In the genomic region with DNA sequence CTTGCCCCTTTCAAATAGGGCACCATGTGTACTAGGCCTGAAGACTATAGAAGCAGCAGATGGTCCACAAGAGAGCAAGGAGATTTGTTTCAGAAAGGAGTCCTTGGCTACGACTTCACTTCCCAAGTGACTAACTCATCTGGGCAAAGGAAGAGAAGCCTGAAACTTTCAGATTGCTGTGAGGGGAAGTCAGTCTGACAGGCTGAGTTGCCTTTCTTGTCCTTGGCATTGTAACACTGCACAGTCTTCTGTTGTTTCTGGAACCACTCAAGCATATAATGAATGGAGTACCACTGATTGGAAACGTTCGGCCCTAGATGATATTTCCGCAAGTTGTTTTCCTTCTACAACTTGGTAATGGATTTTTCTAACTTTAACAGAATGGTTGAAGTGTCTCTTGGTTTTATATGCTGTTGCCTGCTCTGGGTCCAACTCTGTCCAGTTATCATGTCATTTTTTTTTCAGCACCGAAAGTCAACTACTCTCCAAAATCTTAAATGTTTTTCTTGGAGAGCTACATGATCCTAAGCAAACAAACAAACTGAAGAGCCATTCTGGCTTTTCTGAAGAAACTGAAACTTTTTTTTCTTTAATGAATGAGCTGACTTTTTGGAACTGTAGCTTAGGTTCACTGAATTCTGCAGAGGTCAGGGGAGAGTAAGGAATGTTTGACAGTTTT, we compare ENCODE assay signal across 19 cellular contexts.
DNase-seq lines count a peak whose midpoint lies in the region; ATAC-seq and TF ChIP-seq lines count a peak whose summit lies in the region.
"Had no signal": no experiment of that assay in that cellular context is flagged by ENCODE, and none has a peak within 500 bp of the region (broad histone marks: within the 10 kb centered on the region; RNA-seq: fewer than 3 reads in every experiment).

No MANE protein-coding gene starts in this region.

- no peak for TF ChIP-seq EP300 in gastroesophageal sphincter (IDR thresholded peaks at IDR 0.05)

- H3K79me2 ChIP-seq in hepatocyte: no peaks in the 10 kb centered on the region

- 13 to 24% methylated on average over 4 to 5 of the region's 5 CpGs for WGBS in gastroesophageal sphincter (ENCODE audit: low coverage in 1 of 2), 2 donors
- 73% methylated on average over 5 of the region's 5 CpGs for WGBS in hepatocyte (ENCODE audit: low lambda C conversion rate, missing lambda C conversion rate)

- no peak overlapping the region for H3K4me3 ChIP-seq in HEK293 (ENCODE audit: low read depth, low read length)
- H3K4me3 ChIP-seq in ascending aorta: no peak overlapping the region
- no peak overlapping the region for H3K4me3 ChIP-seq in gastroesophageal sphincter
- H3K4me3 ChIP-seq in hepatocyte: no peak overlapping the region
- H3K4me3 ChIP-seq: mucosa of descending colon, vagina had no signal

- H3K36me3 ChIP-seq in HEK293 (ENCODE audit: control insufficient read depth in 2 of 2, insufficient read depth in 1 of 2, low read length in 2 of 2): no peaks in the 10 kb centered on the region
- no peaks in the 10 kb centered on the region for H3K36me3 ChIP-seq in ascending aorta
- H3K36me3 ChIP-seq in gastroesophageal sphincter: no peaks in the 10 kb centered on the region
- no peaks in the 10 kb centered on the region for H3K36me3 ChIP-seq in hepatocyte (replicated peaks; ENCODE audit: insufficient read depth, low read depth)
- H3K36me3 ChIP-seq: vagina had no signal

- no peak overlapping the region for H3K4me2 ChIP-seq in hepatocyte

- no peak for DNase-seq in ascending aorta (ENCODE audit: low spot score in 2 of 2)
- DNase-seq in retina: peak; percentile 21
- no peak for DNase-seq in hepatocyte (ENCODE audit: low spot score)
- DNase-seq: activated B cell treated with CpG ODN at 0.5 μM for 24 hours; activated CD8-positive, alpha-beta memory T cell treated with anti-CD3 and anti-CD28 coated beads, Interleukin-2, amount 10 ng/mL, durations not matched to agents 7 days and 5 days; activated naive CD4-positive, alpha-beta T cell treated with anti-CD3 and anti-CD28 coated beads for 36 hours; DND-41; erythroblast; mucosa of descending colon; NCI-H1048; NCI-H2227 treated with DMSO at 0.1 percent for 48 hours; posterior cingulate gyrus; stimulated activated CD4-positive, alpha-beta T cell treated with anti-CD3 and anti-CD28 coated beads, Interleukin-1b, Interleukin-23, amount 100 ng/mL, for 48 hours had no signal

- POLR2A ChIA-PET in HEK293 (lab: Yijun Ruan, JAX): no interaction called here

- no peak overlapping the region for H2AFZ ChIP-seq in hepatocyte

- peaks cover 5% of the 10 kb centered on the region for H3K4me1 ChIP-seq in HEK293 (ENCODE audit: control insufficient read depth, insufficient read depth, low read length)
- H3K4me1 ChIP-seq in ascending aorta: peaks cover 0 to 18% of the 10 kb centered on the region in 2 donors
- H3K4me1 ChIP-seq in gastroesophageal sphincter: peaks cover 6 to 52% (median 19%) of the 10 kb centered on the region in 3 donors
- no peaks in the 10 kb centered on the region for H3K4me1 ChIP-seq in hepatocyte (ENCODE audit: insufficient read depth)
- H3K4me1 ChIP-seq: vagina had no signal

- H3K27me3 ChIP-seq in ascending aorta (no peaks in the 10 kb centered on the region), gastroesophageal sphincter (no peaks in the 10 kb centered on the region), hepatocyte (no peaks in the 10 kb centered on the region)
- H3K27me3 ChIP-seq: vagina had no signal

- CTCF ChIA-PET in HEK293 (lab: Yijun Ruan, JAX): interaction anchor here (0.9 to 1.3 kb wide), 2 partner anchors 25 to 153 kb away, joined by 3 to 4 read pairs; no protein-coding TSS in a partner anchor

- intact Hi-C loops in ascending aorta (cut with DNase I): no loop called here

- no peaks in the 10 kb centered on the region for H3K9me3 ChIP-seq in HEK293 (ENCODE audit: control insufficient read depth, insufficient read depth, low read depth, low read length)
- H3K9me3 ChIP-seq in ascending aorta: no peaks in the 10 kb centered on the region
- no peaks in the 10 kb centered on the region for H3K9me3 ChIP-seq in gastroesophageal sphincter
- no peaks in the 10 kb centered on the region for H3K9me3 ChIP-seq in hepatocyte (ENCODE audit: low read depth)
- H3K9me3 ChIP-seq: mucosa of descending colon, vagina had no signal

- H3K27ac ChIP-seq in HEK293 (ENCODE audit: extremely low read depth, low read depth, low read length) (no peak overlapping the region), ascending aorta (peak overlapping the region; percentile 31 to 61), gastroesophageal sphincter (peak overlapping the region; percentile 22 to 88 (median 75)), hepatocyte (no peak overlapping the region)
- H3K27ac ChIP-seq: vagina had no signal

- ATAC-seq in gastroesophageal sphincter (peak; percentile 62), GM18867 (IDR thresholded peaks at IDR 0.05; ENCODE audit: unreplicated experiment) (no peak), GM21367 (IDR thresholded peaks at IDR 0.05; ENCODE audit: unreplicated experiment) (no peak), GM18498 (IDR thresholded peaks at IDR 0.05; ENCODE audit: unreplicated experiment) (no peak)
- ATAC-seq: activated CD8-positive, alpha-beta memory T cell treated with anti-CD3 and anti-CD28 coated beads, Interleukin-2, amount 10 ng/mL, durations not matched to agents 7 days and 5 days; mucosa of descending colon had no signal

- no peak for TF ChIP-seq POLR2A in gastroesophageal sphincter (IDR thresholded peaks at IDR 0.05)

- H3K9me2 ChIP-seq in hepatocyte (replicated peaks; ENCODE audit: insufficient read depth): no peaks in the 10 kb centered on the region

- no peak for TF ChIP-seq CTCF in HEK293 (tag by site-specific recombination; IDR thresholded peaks at IDR 0.05)
- TF ChIP-seq CTCF in ascending aorta (IDR thresholded peaks at IDR 0.05): no peak
- no peak for TF ChIP-seq CTCF in gastroesophageal sphincter (IDR thresholded peaks at IDR 0.05)
- TF ChIP-seq CTCF in hepatocyte (IDR thresholded peaks at IDR 0.05; ENCODE audit: poor library complexity): no peak

- no peaks in the 10 kb centered on the region for H4K20me1 ChIP-seq in hepatocyte (ENCODE audit: insufficient read depth, poor library complexity, severe bottlenecking)

TF ChIP-seq in HEK293, 187 proteins besides CTCF, POLR2A, EP300 and RAD21 (continues in another document):
- TF ChIP-seq KLF16 (tag by site-specific recombination; IDR thresholded peaks at IDR 0.05): no peak
- TF ChIP-seq ZBTB8A (tag by site-specific recombination; IDR thresholded peaks at IDR 0.05): no peak
- TF ChIP-seq, protein P1, sequence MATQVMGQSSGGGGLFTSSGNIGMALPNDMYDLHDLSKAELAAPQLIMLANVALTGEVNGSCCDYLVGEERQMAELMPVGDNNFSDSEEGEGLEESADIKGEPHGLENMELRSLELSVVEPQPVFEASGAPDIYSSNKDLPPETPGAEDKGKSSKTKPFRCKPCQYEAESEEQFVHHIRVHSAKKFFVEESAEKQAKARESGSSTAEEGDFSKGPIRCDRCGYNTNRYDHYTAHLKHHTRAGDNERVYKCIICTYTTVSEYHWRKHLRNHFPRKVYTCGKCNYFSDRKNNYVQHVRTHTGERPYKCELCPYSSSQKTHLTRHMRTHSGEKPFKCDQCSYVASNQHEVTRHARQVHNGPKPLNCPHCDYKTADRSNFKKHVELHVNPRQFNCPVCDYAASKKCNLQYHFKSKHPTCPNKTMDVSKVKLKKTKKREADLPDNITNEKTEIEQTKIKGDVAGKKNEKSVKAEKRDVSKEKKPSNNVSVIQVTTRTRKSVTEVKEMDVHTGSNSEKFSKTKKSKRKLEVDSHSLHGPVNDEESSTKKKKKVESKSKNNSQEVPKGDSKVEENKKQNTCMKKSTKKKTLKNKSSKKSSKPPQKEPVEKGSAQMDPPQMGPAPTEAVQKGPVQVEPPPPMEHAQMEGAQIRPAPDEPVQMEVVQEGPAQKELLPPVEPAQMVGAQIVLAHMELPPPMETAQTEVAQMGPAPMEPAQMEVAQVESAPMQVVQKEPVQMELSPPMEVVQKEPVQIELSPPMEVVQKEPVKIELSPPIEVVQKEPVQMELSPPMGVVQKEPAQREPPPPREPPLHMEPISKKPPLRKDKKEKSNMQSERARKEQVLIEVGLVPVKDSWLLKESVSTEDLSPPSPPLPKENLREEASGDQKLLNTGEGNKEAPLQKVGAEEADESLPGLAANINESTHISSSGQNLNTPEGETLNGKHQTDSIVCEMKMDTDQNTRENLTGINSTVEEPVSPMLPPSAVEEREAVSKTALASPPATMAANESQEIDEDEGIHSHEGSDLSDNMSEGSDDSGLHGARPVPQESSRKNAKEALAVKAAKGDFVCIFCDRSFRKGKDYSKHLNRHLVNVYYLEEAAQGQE (tag by site-specific recombination; IDR thresholded peaks at IDR 0.05): peak; percentile 81
- no peak for TF ChIP-seq ZNF274 (IDR thresholded peaks at IDR 0.05; ENCODE audit: low read length)
- TF ChIP-seq ZNF274 (tag by site-specific recombination; IDR thresholded peaks at IDR 0.05; ENCODE audit: borderline replicate concordance): no peak
- no peak for TF ChIP-seq ZNF701 (tag by site-specific recombination; IDR thresholded peaks at IDR 0.05)
- TF ChIP-seq ZNF560 (tag by site-specific recombination; IDR thresholded peaks at IDR 0.05; ENCODE audit: borderline replicate concordance): no peak
- no peak for TF ChIP-seq BCL11A (tag by site-specific recombination; IDR thresholded peaks at IDR 0.05; ENCODE audit: low read depth)
- no peak for TF ChIP-seq ZNF366 (tag by site-specific recombination; conservative IDR thresholded peaks at IDR 0.05)
- no peak for TF ChIP-seq ZNF354C (tag by site-specific recombination; IDR thresholded peaks at IDR 0.05; ENCODE audit: borderline replicate concordance, low read depth)
- TF ChIP-seq OSR2 (tag by site-specific recombination; IDR thresholded peaks at IDR 0.05): no peak
- TF ChIP-seq ZXDB (tag by site-specific recombination; IDR thresholded peaks at IDR 0.05): no peak
- TF ChIP-seq, protein P2, sequence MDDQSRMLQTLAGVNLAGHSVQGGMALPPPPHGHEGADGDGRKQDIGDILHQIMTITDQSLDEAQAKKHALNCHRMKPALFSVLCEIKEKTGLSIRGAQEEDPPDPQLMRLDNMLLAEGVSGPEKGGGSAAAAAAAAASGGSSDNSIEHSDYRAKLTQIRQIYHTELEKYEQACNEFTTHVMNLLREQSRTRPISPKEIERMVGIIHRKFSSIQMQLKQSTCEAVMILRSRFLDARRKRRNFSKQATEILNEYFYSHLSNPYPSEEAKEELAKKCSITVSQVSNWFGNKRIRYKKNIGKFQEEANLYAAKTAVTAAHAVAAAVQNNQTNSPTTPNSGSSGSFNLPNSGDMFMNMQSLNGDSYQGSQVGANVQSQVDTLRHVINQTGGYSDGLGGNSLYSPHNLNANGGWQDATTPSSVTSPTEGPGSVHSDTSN (CRISPR knock-in tag; IDR thresholded peaks at IDR 0.05): no peak

Comparison
In these comparisons a context has a peak if more than half of its experiments do, and no peak if none do; other contexts are left out.
1. H3K27ac ChIP-seq: peak in ascending aorta (2 of 2) and gastroesophageal sphincter (4 of 4); none in HEK293 (single experiment) and hepatocyte (single experiment).